In genomic region chr3:140423146-140423545, GRCh38 we compare ENCODE assay signal across 15 cellular contexts.
DNase-seq lines count a peak whose midpoint lies in the region; ATAC-seq and TF ChIP-seq lines count a peak whose summit lies in the region.
"Had no signal": no experiment of that assay in that cellular context is flagged by ENCODE, and none has a peak within 500 bp of the region (broad histone marks: within the 10 kb centered on the region; RNA-seq: fewer than 3 reads in every experiment).

No MANE protein-coding gene starts in this region.

- H3K4me1 Mint-ChIP-seq in progenitor cell of endocrine pancreas (ENCODE audit: low read depth) = peaks cover 27% of the 10 kb centered on the region
- H3K4me1 Mint-ChIP-seq: CD8-positive, alpha-beta memory T cell had no signal

- H3K9me3 ChIP-seq in HUES64 (ENCODE audit: insufficient read depth, low read depth, low read length) (no peaks in the 10 kb centered on the region), mammary epithelial cell (replicated peaks; ENCODE audit: insufficient read depth, low read length) (no peaks in the 10 kb centered on the region), mesenchymal stem cell (ENCODE audit: control insufficient read depth, low read length) (no peaks in the 10 kb centered on the region)
- H3K9me3 ChIP-seq: BLaER1 had no signal

- H3K9ac ChIP-seq in HUES64 (ENCODE audit: low read depth, low read length) = peak overlapping the region; percentile 56; the same call in 1 of the 2 replicates
- no peak overlapping the region for H3K9ac ChIP-seq in mammary epithelial cell (ENCODE audit: insufficient read depth, low read length)
- H3K9ac ChIP-seq in mesenchymal stem cell (ENCODE audit: low read length) = peak overlapping the region; percentile 39
- H3K9ac ChIP-seq: BLaER1 had no signal

- H3K36me3 ChIP-seq in HUES64 (ENCODE audit: insufficient read depth, low read length) = no peaks in the 10 kb centered on the region
- no peaks in the 10 kb centered on the region for H3K36me3 ChIP-seq in mammary epithelial cell (ENCODE audit: insufficient read depth, low read length)
- peaks cover 0 to 6% of the 10 kb centered on the region in 2 experiments for H3K36me3 ChIP-seq in mesenchymal stem cell (ENCODE audit: control insufficient read depth in 1 of 2, insufficient read depth in 2 of 2, low read depth in 1 of 2, low read length in 2 of 2)
- H3K36me3 ChIP-seq: BLaER1 had no signal

- H3K27me3 ChIP-seq in HUES64 (ENCODE audit: insufficient read depth, low read length) (no peaks in the 10 kb centered on the region), mammary epithelial cell (ENCODE audit: insufficient read depth, low read length) (no peaks in the 10 kb centered on the region), mesenchymal stem cell (ENCODE audit: control insufficient read depth in 1 of 2, insufficient read depth in 1 of 2, low read length in 2 of 2) (no peaks in the 10 kb centered on the region)
- H3K27me3 ChIP-seq: BLaER1 had no signal

- BruUV-seq in mammary epithelial cell (replicated peaks; lab: Mats Ljungman, UMichigan) = no TSS peak

- H3K4me2 ChIP-seq in mammary epithelial cell (ENCODE audit: insufficient read depth, low read depth, low read length) (no peak overlapping the region), mesenchymal stem cell (ENCODE audit: low read length, poor library complexity, severe bottlenecking) (no peak overlapping the region)
- H3K4me2 ChIP-seq: BLaER1 had no signal

- H3K18ac ChIP-seq in mesenchymal stem cell (ENCODE audit: low read depth in 1 of 2, low read length in 2 of 2) = no peak overlapping the region

- H2BK120ac ChIP-seq in mesenchymal stem cell (ENCODE audit: low read depth, low read length) = peak overlapping the region; percentile 37

- in situ Hi-C loops in mammary epithelial cell (cut with MboI; ENCODE audit: low sequenced_read_pairs in 2 of 2) = no loop called here

- CTCF ChIA-PET in mammary epithelial cell (lab: Charles Lee; ENCODE audit: low non-redundant PET) = no interaction called here

- H4K20me1 ChIP-seq in mammary epithelial cell (ENCODE audit: insufficient read depth, low read length) = no peaks in the 10 kb centered on the region
- H4K20me1 ChIP-seq: BLaER1 had no signal

- H4K8ac ChIP-seq in mesenchymal stem cell (ENCODE audit: low read length) = no peak overlapping the region

- peaks cover 11% of the 10 kb centered on the region for H3K4me1 ChIP-seq in HUES64 (ENCODE audit: insufficient read depth, low read length)
- H3K4me1 ChIP-seq in mammary epithelial cell (ENCODE audit: insufficient read depth, low read length) = peaks cover 27% of the 10 kb centered on the region
- H3K4me1 ChIP-seq in mesenchymal stem cell (ENCODE audit: control insufficient read depth, insufficient read depth, low read depth, low read length) = peaks cover 4% of the 10 kb centered on the region
- H3K4me1 ChIP-seq: BLaER1 had no signal

- no peak overlapping the region for H3K4me3 Mint-ChIP-seq in progenitor cell of endocrine pancreas (ENCODE audit: low read depth)
- H3K4me3 Mint-ChIP-seq: CD8-positive, alpha-beta memory T cell had no signal

- H2AK5ac ChIP-seq in mesenchymal stem cell (ENCODE audit: low read length, severe bottlenecking) = peak overlapping the region; percentile 85

- no peak overlapping the region for H3K14ac ChIP-seq in mesenchymal stem cell (ENCODE audit: low read length in 2 of 2)

- no peak overlapping the region for H2BK12ac ChIP-seq in mesenchymal stem cell (ENCODE audit: low read length in 2 of 2)

- no peaks in the 10 kb centered on the region for H3K9me3 Mint-ChIP-seq in progenitor cell of endocrine pancreas (ENCODE audit: low read depth)
- H3K9me3 Mint-ChIP-seq: CD8-positive, alpha-beta memory T cell had no signal

- dilution Hi-C loops in mammary epithelial cell (cut with HindIII; ENCODE audit: low sequenced_read_pairs) = no loop called here

- H3K79me2 ChIP-seq in mammary epithelial cell (ENCODE audit: insufficient read depth, low read length) = no peaks in the 10 kb centered on the region

- H3K23ac ChIP-seq in mesenchymal stem cell (ENCODE audit: low read length in 2 of 2) = no peak overlapping the region

- ATAC-seq in sciatic nerve = no peak

- intact Hi-C loops in mammary epithelial cell (cut with micrococcal nuclease) (loop anchor here (1.0 kb wide), 1 partner anchor 44 kb away; no protein-coding TSS in a partner anchor), sciatic nerve (cut with DNase I) (no loop called here)

- no peaks in the 10 kb centered on the region for H3K79me1 ChIP-seq in mesenchymal stem cell (replicated peaks; ENCODE audit: low read length, poor library complexity, severe bottlenecking)

- no peak overlapping the region for H2BK15ac ChIP-seq in mesenchymal stem cell (ENCODE audit: low read depth, poor library complexity, severe bottlenecking)

- peak overlapping the region; percentile 34 for H3K27ac Mint-ChIP-seq in progenitor cell of endocrine pancreas
- H3K27ac Mint-ChIP-seq: CD8-positive, alpha-beta memory T cell had no signal

- H2BK5ac ChIP-seq in mesenchymal stem cell (ENCODE audit: low read depth, low read length, poor library complexity, severe bottlenecking) = peak overlapping the region; percentile 92

- H3K4me3 ChIP-seq in HUES64 (ENCODE audit: low read length) (no peak overlapping the region), mammary epithelial cell (replicated peaks in 1 of 3; ENCODE audit: insufficient read depth in 1 of 3, low read depth in 2 of 3, low read length in 3 of 3) (no peak overlapping the region), mesenchymal stem cell (ENCODE audit: insufficient read depth in 1 of 2, low read depth in 1 of 2, low read length in 2 of 2) (no peak overlapping the region)
- H3K4me3 ChIP-seq: BLaER1 had no signal

- no peak overlapping the region for H4K91ac ChIP-seq in mesenchymal stem cell (ENCODE audit: low read length)

- peak overlapping the region in 1 of 2 experiments; percentile 13 for H3K4ac ChIP-seq in mesenchymal stem cell (ENCODE audit: low read depth in 1 of 2, low read length in 2 of 2)

- peak overlapping the region; percentile 66 for H2AFZ ChIP-seq in mammary epithelial cell (ENCODE audit: low read depth, low read length)
- no peak overlapping the region for H2AFZ ChIP-seq in mesenchymal stem cell (ENCODE audit: low read depth, low read length)

- WGBS in HUES64 = 98% methylated on average over 3 of the region's 4 CpGs
- 97% methylated on average over 4 of the region's 4 CpGs for WGBS in mammary epithelial cell (ENCODE audit: low coverage, missing lambda C conversion rate)
- WGBS in mesenchymal stem cell = 84% methylated on average over 3 of the region's 4 CpGs

- TF ChIP-seq CTCF in mammary epithelial cell (conservative IDR thresholded peaks at IDR 0.05 in 1 of 2, IDR thresholded peaks at IDR 0.05 in 1 of 2; ENCODE audit: extremely low read depth in 1 of 2, insufficient read depth in 1 of 2, low read depth in 1 of 2, low read length in 2 of 2) = no peak
- TF ChIP-seq CTCF in progenitor cell of endocrine pancreas (IDR thresholded peaks at IDR 0.05; ENCODE audit: unreplicated experiment) = no peak

- no peaks in the 10 kb centered on the region for H3K36me3 Mint-ChIP-seq in progenitor cell of endocrine pancreas (ENCODE audit: insufficient read depth)
- H3K36me3 Mint-ChIP-seq: CD8-positive, alpha-beta memory T cell had no signal

- H3K27ac ChIP-seq in HUES64 (ENCODE audit: low read depth, low read length) (peak overlapping the region; percentile 28; the same call in 1 of the 2 replicates), mammary epithelial cell (ENCODE audit: insufficient read depth, low read depth, low read length) (no peak overlapping the region), mesenchymal stem cell (ENCODE audit: low read length, poor library complexity, severe bottlenecking) (peak overlapping the region; percentile 69)
- H3K27ac ChIP-seq: BLaER1 had no signal

- peaks cover 2% of the 10 kb centered on the region for H3K27me3 Mint-ChIP-seq in progenitor cell of endocrine pancreas

- DNase-seq in mammary epithelial cell (no peak), mesenchymal stem cell (no peak), progenitor cell of endocrine pancreas (ENCODE audit: low spot score, unreplicated experiment) (no peak), inferior parietal cortex (ENCODE audit: extremely low spot score) (no peak), NCI-H748 (lab: John Stamatoyannopoulos, UW; ENCODE audit: unreplicated experiment) (no peak), sciatic nerve (ENCODE audit: low spot score) (no peak)
- DNase-seq: CD8-positive, alpha-beta memory T cell; DMS 273 treated with DMSO at 0.1 percent for 48 hours; GOT3; Kasumi-1; NCI-H2029; NCI-H510A; SHP77 treated with DMSO at 0.1 percent for 48 hours had no signal
